ENCODE assay signal across 19 cellular contexts in the genomic region with DNA sequence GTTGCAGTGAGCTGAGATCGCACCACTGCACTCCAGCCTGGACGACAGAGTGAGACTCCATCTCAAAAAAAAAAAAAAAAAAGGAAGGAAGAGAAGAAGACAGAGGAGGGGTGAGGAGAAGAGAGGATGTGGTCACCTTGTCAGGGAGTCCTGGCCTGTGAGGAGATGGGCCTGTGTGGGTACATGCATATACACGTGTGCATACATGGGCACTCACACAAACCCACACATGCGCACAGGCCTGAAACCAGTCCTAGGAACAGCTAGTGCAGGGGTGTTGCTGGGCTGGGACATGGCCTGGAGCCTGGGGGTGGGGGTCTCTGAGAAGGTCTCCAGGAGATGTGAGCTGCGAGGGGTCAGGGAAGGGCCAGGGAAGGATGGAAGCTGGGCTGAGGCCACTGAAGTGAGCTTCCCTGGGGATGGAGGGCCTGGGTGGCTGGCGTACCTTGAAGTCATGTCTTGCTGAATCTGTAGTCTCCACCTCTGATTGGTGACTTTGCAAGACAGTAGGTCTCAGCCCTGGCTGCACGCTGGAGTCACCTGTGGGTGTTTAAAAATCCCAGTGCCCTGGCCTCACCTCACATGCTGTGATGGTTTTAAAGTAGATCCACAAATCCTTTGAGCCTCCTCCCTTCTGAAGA.
A peak's percentile ranks its signal among the peaks of the same experiment; 100 is the strongest.
DNase-seq lines count a peak whose midpoint lies in the region; ATAC-seq and TF ChIP-seq lines count a peak whose summit lies in the region.
"Had no signal": no experiment of that assay in that cellular context is flagged by ENCODE, and none has a peak within 500 bp of the region (broad histone marks: within the 10 kb centered on the region; RNA-seq: fewer than 3 reads in every experiment).

No MANE protein-coding gene starts in this region.

- POLR2A ChIA-PET in PC-9 (lab: Charles Lee; ENCODE audit: unreplicated experiment), result no interaction called here

- H3K4me1 ChIP-seq in PC-9 (replicated peaks; ENCODE audit: insufficient read depth), result no peaks in the 10 kb centered on the region
- H3K4me1 ChIP-seq in left lung, result no peaks in the 10 kb centered on the region
- H3K4me1 ChIP-seq: foreskin keratinocyte, right lobe of liver, suprapubic skin had no signal

- H3K4me3 Mint-ChIP-seq in T-helper 1 cell treated with Interleukin-12 subunit alpha and Interleukin-12 subunit beta and Interleukin-4 antibody, amounts not matched to agents 30 μg/mL and 1 μg/mL, for 36 hours, result peak overlapping the region; percentile 65
- H3K4me3 Mint-ChIP-seq in stimulated activated effector memory CD8-positive, alpha-beta T cell treated with anti-CD3 and anti-CD28 coated beads, Interleukin-12 subunit alpha, Interleukin-12 subunit beta, amount 100 ng/mL, for 72 hours, result peak overlapping the region; percentile 46
- H3K4me3 Mint-ChIP-seq: neural crest cell had no signal

- H2AFZ ChIP-seq in PC-9, result no peak overlapping the region

- H4K20me1 ChIP-seq in PC-9 (ENCODE audit: insufficient read depth), result no peaks in the 10 kb centered on the region; the same call in 1 of the 2 replicates

- H3K79me2 ChIP-seq in PC-9 (ENCODE audit: low read depth), result no peaks in the 10 kb centered on the region

- BruUV-seq in PC-9 (replicated peaks; lab: Mats Ljungman, UMichigan), result no TSS peak

- H3K4me1 Mint-ChIP-seq in T-helper 1 cell treated with Interleukin-12 subunit alpha and Interleukin-12 subunit beta and Interleukin-4 antibody, amounts not matched to agents 30 μg/mL and 1 μg/mL, for 36 hours (ENCODE audit: low read depth), result peaks cover 50% of the 10 kb centered on the region
- H3K4me1 Mint-ChIP-seq in stimulated activated effector memory CD8-positive, alpha-beta T cell treated with anti-CD3 and anti-CD28 coated beads, Interleukin-12 subunit alpha, Interleukin-12 subunit beta, amount 100 ng/mL, for 72 hours, result peaks cover 45% of the 10 kb centered on the region
- H3K4me1 Mint-ChIP-seq: neural crest cell had no signal

- H3K4me3 ChIP-seq in PC-9, result no peak overlapping the region
- no peak overlapping the region for H3K4me3 ChIP-seq in left lung
- H3K4me3 ChIP-seq: MG63, right lobe of liver, suprapubic skin had no signal

- H3K36me3 Mint-ChIP-seq in T-helper 1 cell treated with Interleukin-12 subunit alpha and Interleukin-12 subunit beta and Interleukin-4 antibody, amounts not matched to agents 30 μg/mL and 1 μg/mL, for 36 hours (ENCODE audit: low read depth), result no peaks in the 10 kb centered on the region
- H3K36me3 Mint-ChIP-seq in activated naive CD4-positive, alpha-beta T cell treated with anti-CD3 and anti-CD28 coated beads, Interleukin-2, amount 50 U/mL, for 72 hours, result no peaks in the 10 kb centered on the region
- H3K36me3 Mint-ChIP-seq in stimulated activated effector memory CD8-positive, alpha-beta T cell treated with anti-CD3 and anti-CD28 coated beads, Interleukin-12 subunit alpha, Interleukin-12 subunit beta, amount 100 ng/mL, for 72 hours, result no peaks in the 10 kb centered on the region

- H3K4me2 ChIP-seq in PC-9, result no peak overlapping the region

- H3K27me3 ChIP-seq in PC-9 (ENCODE audit: insufficient read depth, low read depth), result 0 out of 2 replicates have a peak, but pooled peaks cover 7% of the 10 kb centered on the region
- H3K27me3 ChIP-seq in left lung, result peaks cover 0 to 6% of the 10 kb centered on the region in 2 donors
- H3K27me3 ChIP-seq: MG63, right lobe of liver, suprapubic skin had no signal

- H3K9me3 Mint-ChIP-seq in T-helper 1 cell treated with Interleukin-12 subunit alpha and Interleukin-12 subunit beta and Interleukin-4 antibody, amounts not matched to agents 30 μg/mL and 1 μg/mL, for 36 hours, result no peaks in the 10 kb centered on the region
- no peaks in the 10 kb centered on the region for H3K9me3 Mint-ChIP-seq in activated naive CD4-positive, alpha-beta T cell treated with anti-CD3 and anti-CD28 coated beads, Interleukin-2, amount 50 U/mL, for 72 hours
- H3K9me3 Mint-ChIP-seq in stimulated activated effector memory CD8-positive, alpha-beta T cell treated with anti-CD3 and anti-CD28 coated beads, Interleukin-12 subunit alpha, Interleukin-12 subunit beta, amount 100 ng/mL, for 72 hours, result no peaks in the 10 kb centered on the region
- H3K9me3 Mint-ChIP-seq: neural crest cell had no signal

- peak overlapping the region; percentile 91 for H3K27ac Mint-ChIP-seq in T-helper 1 cell treated with Interleukin-12 subunit alpha and Interleukin-12 subunit beta and Interleukin-4 antibody, amounts not matched to agents 30 μg/mL and 1 μg/mL, for 36 hours
- H3K27ac Mint-ChIP-seq in activated naive CD4-positive, alpha-beta T cell treated with anti-CD3 and anti-CD28 coated beads, Interleukin-2, amount 50 U/mL, for 72 hours, result peak overlapping the region; percentile 29 to 57
- peak overlapping the region; percentile 72 for H3K27ac Mint-ChIP-seq in stimulated activated effector memory CD8-positive, alpha-beta T cell treated with anti-CD3 and anti-CD28 coated beads, Interleukin-12 subunit alpha, Interleukin-12 subunit beta, amount 100 ng/mL, for 72 hours

- H3K27ac ChIP-seq in PC-9 (no peak overlapping the region), left lung (no peak overlapping the region)
- H3K27ac ChIP-seq: foreskin keratinocyte, right lobe of liver, suprapubic skin had no signal

- intact Hi-C loops in PC-9 (cut with micrococcal nuclease; ENCODE audit: unreplicated experiment) (no loop called here), left lung (cut with DNase I) (no loop called here)

- no peaks in the 10 kb centered on the region for H3K27me3 Mint-ChIP-seq in T-helper 1 cell treated with Interleukin-12 subunit alpha and Interleukin-12 subunit beta and Interleukin-4 antibody, amounts not matched to agents 30 μg/mL and 1 μg/mL, for 36 hours (ENCODE audit: low read depth)

- ATAC-seq in activated naive CD4-positive, alpha-beta T cell treated with anti-CD3 and anti-CD28 coated beads, Interleukin-2, amount 50 U/mL, for 72 hours, result peak; percentile 35 to 65
- peak; percentile 56 for ATAC-seq in stimulated activated effector memory CD8-positive, alpha-beta T cell treated with anti-CD3 and anti-CD28 coated beads, Interleukin-12 subunit alpha, Interleukin-12 subunit beta, amount 100 ng/mL, for 72 hours
- no peak for ATAC-seq in left lung
- ATAC-seq: foreskin keratinocyte, HCT116, left lobe of liver had no signal

- no peaks in the 10 kb centered on the region for H3K9me3 ChIP-seq in PC-9 (ENCODE audit: insufficient read depth, low read depth)
- H3K9me3 ChIP-seq in left lung, result no peaks in the 10 kb centered on the region
- H3K9me3 ChIP-seq: MG63, right lobe of liver, suprapubic skin had no signal

- CTCF ChIA-PET in PC-9 (lab: Charles Lee), result no interaction called here

- no peaks in the 10 kb centered on the region for H3K9me2 ChIP-seq in PC-9 (ENCODE audit: insufficient read depth)

- H3F3A ChIP-seq in PC-9 (ENCODE audit: insufficient read depth, low read depth), result no peaks in the 10 kb centered on the region

- peak; percentile 8 for DNase-seq in activated naive CD4-positive, alpha-beta T cell treated with Interleukin-2 at 50 U/mL for 16 hours
- DNase-seq in activated naive CD4-positive, alpha-beta T cell (lab: John Stamatoyannopoulos, UW), result no peak
- no peak for DNase-seq in activated naive CD4-positive, alpha-beta T cell treated with anti-CD3 and anti-CD28 coated beads, Interleukin-2, amount 50 U/mL, for 72 hours (ENCODE audit: low spot score in 2 of 2)
- DNase-seq in stimulated activated effector memory CD8-positive, alpha-beta T cell treated with anti-CD3 and anti-CD28 coated beads, Interleukin-12 subunit alpha, Interleukin-12 subunit beta, amount 100 ng/mL, for 72 hours (ENCODE audit: low spot score in 2 of 2), result peak in 1 of 2 donors; percentile 51
- no peak for DNase-seq in GDM1 (lab: John Stamatoyannopoulos, UW)
- no peak for DNase-seq in PC-9
- DNase-seq in left lung, result no peak
- DNase-seq: C1 segment of cervical spinal cord, foreskin keratinocyte, MG63, NCI-H1436, NCI-H510A treated with DMSO at 0.1 percent for 48 hours, posterior cingulate gyrus, right lobe of liver had no signal

- H3K36me3 ChIP-seq in PC-9 (ENCODE audit: low read depth), result no peaks in the 10 kb centered on the region
- no peaks in the 10 kb centered on the region for H3K36me3 ChIP-seq in left lung
- H3K36me3 ChIP-seq: MG63, right lobe of liver, suprapubic skin had no signal

- TF ChIP-seq CTCF in PC-9 (conservative IDR thresholded peaks at IDR 0.05) (no peak), left lung (IDR thresholded peaks at IDR 0.05) (no peak)
